In genomic region chr4:19327364-19327763, GRCh38 we compare ENCODE assay signal across 13 cellular contexts.
"Had no signal": no experiment of that assay in that cellular context is flagged by ENCODE, and none has a peak within 500 bp of the region (broad histone marks: within the 10 kb centered on the region; RNA-seq: fewer than 3 reads in every experiment).

No MANE protein-coding gene starts in this region.

- H3K4me1 ChIP-seq: gastroesophageal sphincter, heart right ventricle, stomach had no signal

- H3K27me3 ChIP-seq: cardiac muscle cell, dorsolateral prefrontal cortex, gastroesophageal sphincter, heart right ventricle, neutrophil, stomach had no signal

- H3K36me3 ChIP-seq: cardiac muscle cell, gastroesophageal sphincter, heart right ventricle, neutrophil, stomach, thoracic aorta had no signal

- ATAC-seq: gastroesophageal sphincter; heart right ventricle; left lobe of liver; naive thymus-derived CD4-positive, alpha-beta T cell had no signal

- DNase-seq: activated CD4-positive, CD25-positive, alpha-beta regulatory T cell treated with anti-CD3 and anti-CD28 coated beads, Interleukin-2, amount 50 U/mL, for 72 hours; activated naive CD4-positive, alpha-beta T cell treated with Interleukin-2 at 50 U/mL for 16 hours; activated T-cell treated with anti-CD3 and anti-CD28 coated beads for 4 hours; dorsolateral prefrontal cortex; heart right ventricle; naive thymus-derived CD4-positive, alpha-beta T cell; stimulated activated CD4-positive, alpha-beta T cell treated with anti-CD3 and anti-CD28 coated beads, Interleukin-1b, Interleukin-23, amount 100 ng/mL, for 48 hours; stomach had no signal

- H3K4me3 ChIP-seq: cardiac muscle cell, dorsolateral prefrontal cortex, gastroesophageal sphincter, heart right ventricle, stomach, thoracic aorta had no signal

- H3K27ac ChIP-seq: cardiac muscle cell, dorsolateral prefrontal cortex, gastroesophageal sphincter, heart right ventricle, neutrophil, stomach, thoracic aorta had no signal

- H3K9me3 ChIP-seq: gastroesophageal sphincter, heart right ventricle, neutrophil, stomach, thoracic aorta had no signal
